Comparison of ENCODE assay signal across 15 cellular contexts in genomic region chr10:52143338-52143737, GRCh38.
"Had no signal": no experiment of that assay in that cellular context is flagged by ENCODE, and none has a peak within 500 bp of the region (broad histone marks: within the 10 kb centered on the region; RNA-seq: fewer than 3 reads in every experiment).

No MANE protein-coding gene starts in this region.

- DNase-seq: effector CD4-positive, alpha-beta T cell; foreskin melanocyte; head of caudate nucleus; kidney glomerular epithelial cell; naive thymus-derived CD4-positive, alpha-beta T cell; stimulated activated CD4-positive, alpha-beta T cell treated with anti-CD3 and anti-CD28 coated beads, Interleukin-2, amount 100 ng/mL, for 24 hours; stimulated activated CD4-positive, alpha-beta T cell treated with anti-CD3 and anti-CD28 coated beads, Interleukin-4, amount 100 ng/mL, for 4 hours; stimulated activated naive B cell treated with anti-CD40 and anti-IgM and Interleukin-4, amounts not matched to agents 10 μg/mL and 1 μg/mL and 100 μg/mL, for 72 hours; stimulated activated naive CD8-positive, alpha-beta T cell treated with anti-CD3 and anti-CD28 coated beads, Interleukin-15, amount 100 ng/mL, for 72 hours; testis had no signal

- H3K9me3 ChIP-seq: neutrophil, testis, tibial nerve had no signal

- H3K27ac ChIP-seq: coronary artery, hepatocyte, neutrophil, testis, tibial nerve had no signal

- ATAC-seq: naive thymus-derived CD4-positive, alpha-beta T cell; sciatic nerve; stimulated activated naive B cell treated with anti-CD40 and anti-IgM and Interleukin-4, amounts not matched to agents 10 μg/mL and 1 μg/mL and 100 μg/mL, for 72 hours; stimulated activated naive CD8-positive, alpha-beta T cell treated with anti-CD3 and anti-CD28 coated beads, Interleukin-15, amount 100 ng/mL, for 72 hours had no signal

- H3K27me3 ChIP-seq: hepatocyte, neutrophil, testis, tibial nerve had no signal

- H3K4me3 ChIP-seq: coronary artery, hepatocyte, testis, tibial nerve had no signal

- H3K4me1 ChIP-seq: testis, tibial nerve had no signal

- H3K36me3 ChIP-seq: neutrophil, tibial nerve had no signal
